In the genomic region with DNA sequence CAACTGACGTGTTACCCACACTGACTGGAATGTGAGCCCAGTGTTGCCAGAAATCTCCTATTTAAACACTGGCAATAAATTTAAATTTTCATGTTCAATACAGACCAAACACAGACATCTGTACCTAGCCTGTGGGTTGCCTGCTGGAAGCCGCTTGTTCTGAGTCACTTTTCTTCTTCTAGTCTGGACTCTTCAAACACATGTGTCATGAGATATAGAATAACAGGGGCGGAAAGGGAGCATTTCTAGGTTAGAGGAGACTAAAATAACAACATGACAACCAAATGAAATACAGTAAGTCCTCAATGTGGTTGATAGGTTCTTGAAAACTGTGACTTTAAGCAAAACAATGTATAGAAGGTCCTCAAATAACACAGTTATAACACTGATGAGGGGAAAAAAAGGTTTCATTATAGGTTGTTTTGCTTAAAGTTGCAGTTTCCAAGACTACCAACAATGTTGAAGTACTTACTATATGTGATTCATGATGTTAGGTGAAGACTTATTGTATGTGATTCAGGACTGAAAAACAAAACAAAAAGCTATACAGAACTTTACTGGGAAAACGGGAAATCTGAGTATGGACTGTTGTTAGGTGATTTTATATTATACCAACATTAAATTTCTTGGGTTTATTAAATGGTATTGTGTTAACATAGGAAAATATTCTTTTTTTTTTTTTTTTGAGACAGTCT, we compare ENCODE assay signal across 17 cellular contexts.
DNase-seq lines count a peak whose midpoint lies in the region; ATAC-seq, FAIRE-seq and TF ChIP-seq lines count a peak whose summit lies in the region.
"Had no signal": no experiment of that assay in that cellular context is flagged by ENCODE, and none has a peak within 500 bp of the region (broad histone marks: within the 10 kb centered on the region; RNA-seq: fewer than 3 reads in every experiment).

No MANE protein-coding gene starts in this region.

- no peak overlapping the region for H3K4me3 ChIP-seq in K562
- H3K4me3 ChIP-seq: A549, cardiac muscle cell had no signal

- FAIRE-seq in K562 (lab: Jason Lieb, UNC): no peak
- FAIRE-seq: A549, RCC 7860 had no signal

- no peak overlapping the region for H3K4me3 Mint-ChIP-seq in activated CD4-positive, alpha-beta T cell treated with anti-CD3 and anti-CD28 coated beads for 36 hours
- H3K4me3 Mint-ChIP-seq: activated naive CD4-positive, alpha-beta T cell treated with anti-CD3 and anti-CD28 coated beads for 36 hours; effector memory CD8-positive, alpha-beta T cell; WTC11 had no signal

- POLR2A ChIA-PET in activated CD4-positive, alpha-beta T cell treated with anti-CD3 and anti-CD28 coated beads for 36 hours (lab: Charles Lee): no interaction called here
- POLR2A ChIA-PET in K562 (lab: Yijun Ruan, JAX): no interaction called here

- H3K27ac ChIP-seq in K562 (ENCODE audit: extremely low read depth, low read depth, low read length): no peak overlapping the region
- H3K27ac ChIP-seq: A549, cardiac muscle cell had no signal

- H3K9ac ChIP-seq in K562 (ENCODE audit: insufficient read depth in 1 of 2, low read depth in 2 of 2, low read length in 2 of 2): no peak overlapping the region

- peaks cover 21% of the 10 kb centered on the region for H3K36me3 Mint-ChIP-seq in activated CD4-positive, alpha-beta T cell treated with anti-CD3 and anti-CD28 coated beads for 36 hours (ENCODE audit: low read depth)
- H3K36me3 Mint-ChIP-seq: WTC11 had no signal

- BruUV-seq in K562 (replicated peaks; lab: Mats Ljungman, UMichigan): no TSS peak

- no peaks in the 10 kb centered on the region for H3K9me3 Mint-ChIP-seq in activated CD4-positive, alpha-beta T cell treated with anti-CD3 and anti-CD28 coated beads for 36 hours (ENCODE audit: low read depth)
- H3K9me3 Mint-ChIP-seq: activated naive CD4-positive, alpha-beta T cell treated with anti-CD3 and anti-CD28 coated beads for 36 hours; effector memory CD8-positive, alpha-beta T cell; WTC11 had no signal

- peaks cover 11% of the 10 kb centered on the region for H3K4me1 Mint-ChIP-seq in activated CD4-positive, alpha-beta T cell treated with anti-CD3 and anti-CD28 coated beads for 36 hours
- H3K4me1 Mint-ChIP-seq: WTC11 had no signal

- no peaks in the 10 kb centered on the region for H3K79me2 ChIP-seq in K562 (ENCODE audit: control insufficient read depth, insufficient read depth, low read length)

- H3K27ac Mint-ChIP-seq in activated CD4-positive, alpha-beta T cell treated with anti-CD3 and anti-CD28 coated beads for 36 hours: no peak overlapping the region
- H3K27ac Mint-ChIP-seq: activated naive CD4-positive, alpha-beta T cell treated with anti-CD3 and anti-CD28 coated beads for 36 hours; effector memory CD8-positive, alpha-beta T cell; WTC11 had no signal

- no peaks in the 10 kb centered on the region for H4K20me1 ChIP-seq in K562 (replicated peaks; ENCODE audit: control insufficient read depth, insufficient read depth, low read length)

- ATAC-seq in activated CD4-positive, alpha-beta T cell treated with anti-CD3 and anti-CD28 coated beads for 36 hours: peak; percentile 26
- no peak for ATAC-seq in K562
- no peak for ATAC-seq in GM18909 (IDR thresholded peaks at IDR 0.05; ENCODE audit: poor library complexity, unreplicated experiment)
- ATAC-seq: effector memory CD8-positive, alpha-beta T cell; WTC11 had no signal

- no peaks in the 10 kb centered on the region for H3K9me1 ChIP-seq in K562 (ENCODE audit: control insufficient read depth, insufficient read depth, low read length)

- H3K9me3 ChIP-seq in K562 (replicated peaks; ENCODE audit: control insufficient read depth, insufficient read depth, low read depth, low read length): no peaks in the 10 kb centered on the region
- H3K9me3 ChIP-seq: A549 had no signal

- H3K4me2 ChIP-seq in K562 (ENCODE audit: insufficient read depth, low read length): no peak overlapping the region
- H3K4me2 ChIP-seq: A549 had no signal

- H3K36me3 ChIP-seq in K562 (ENCODE audit: control insufficient read depth, insufficient read depth, low read length): peaks cover 40% of the 10 kb centered on the region; the same call in 2 of the 3 replicates
- H3K36me3 ChIP-seq: cardiac muscle cell had no signal

- H3K4me1 ChIP-seq in K562 (replicated peaks in 1 of 2; ENCODE audit: control insufficient read depth in 2 of 2, insufficient read depth in 2 of 2, low read length in 2 of 2): peaks cover 0 to 5% of the 10 kb centered on the region in 2 experiments; a peak in 2 of 5 replicates
- H3K4me1 ChIP-seq: A549 had no signal

- intact Hi-C loops in activated CD4-positive, alpha-beta T cell treated with anti-CD3 and anti-CD28 coated beads for 36 hours (cut with DNase I, micrococcal nuclease): no loop called here
- intact Hi-C loops in K562 (cut with micrococcal nuclease): no loop called here

- no peak for DNase-seq in activated CD4-positive, alpha-beta T cell treated with anti-CD3 and anti-CD28 coated beads for 36 hours
- DNase-seq in activated CD4-positive, alpha-beta T cell treated with anti-CD3 and anti-CD28 coated beads, Interleukin-2, amount 50 U/mL, for 48 hours: no peak
- DNase-seq in K562 (ENCODE audit: extremely low read depth in 1 of 4, low spot score in 3 of 4) (peak in 2 of 4 experiments; percentile 11 to 30), inferior parietal cortex (ENCODE audit: extremely low spot score) (peak; percentile 13), stromal cell of bone marrow (ENCODE audit: low read depth) (peak; percentile 24), amygdala (lab: John Stamatoyannopoulos, UW) (no peak), ureter (ENCODE audit: low spot score) (no peak)
- DNase-seq: activated naive CD4-positive, alpha-beta T cell treated with anti-CD3 and anti-CD28 coated beads for 36 hours; effector memory CD8-positive, alpha-beta T cell; GF-D8; NCI-H2081 treated with DMSO at 0.1 percent for 48 hours; T-helper 1 cell had no signal

- no peak for TF ChIP-seq POLR2A in K562 (conservative IDR thresholded peaks at IDR 0.05)

- TF ChIP-seq EP300 in K562 (IDR thresholded peaks at IDR 0.05; ENCODE audit: low read length): no peak

- in situ Hi-C loops in K562 (cut with MboI): no loop called here

- no peaks in the 10 kb centered on the region for H3K27me3 Mint-ChIP-seq in activated CD4-positive, alpha-beta T cell treated with anti-CD3 and anti-CD28 coated beads for 36 hours
- H3K27me3 Mint-ChIP-seq: effector memory CD8-positive, alpha-beta T cell had no signal

- WGBS in K562 (ENCODE audit: insufficient coverage, low coverage, missing lambda C conversion rate): 67% methylated on average over 3 of the region's 4 CpGs

- H3K27me3 ChIP-seq in K562 (ENCODE audit: control insufficient read depth in 2 of 2, insufficient read depth in 2 of 2, low read length in 2 of 2): no peaks in the 10 kb centered on the region
- H3K27me3 ChIP-seq: cardiac muscle cell had no signal

- no peak for TF ChIP-seq CTCF in K562 (IDR thresholded peaks at IDR 0.05 in 2 of 3, conservative IDR thresholded peaks at IDR 0.05 in 1 of 3; ENCODE audit: insufficient read depth in 2 of 3, low read depth in 1 of 3, low read length in 3 of 3)

- TF ChIP-seq RAD21 in K562 (CRISPR knock-in tag; conservative IDR thresholded peaks at IDR 0.05 in 1 of 2, IDR thresholded peaks at IDR 0.05 in 1 of 2): no peak

- CTCF ChIA-PET in activated CD4-positive, alpha-beta T cell treated with anti-CD3 and anti-CD28 coated beads for 36 hours (lab: Charles Lee): no interaction called here
- CTCF ChIA-PET in K562 (lab: Yijun Ruan, JAX; ENCODE audit: low intra/inter-chr PET ratio): no interaction called here

- no peak overlapping the region for H2AFZ ChIP-seq in K562 (ENCODE audit: low read depth, low read length)

TF ChIP-seq in K562, 482 proteins besides CTCF, POLR2A, EP300 and RAD21 (continues in another document):
- TF ChIP-seq HEY1 (CRISPR knock-in tag; IDR thresholded peaks at IDR 0.05; ENCODE audit: borderline replicate concordance): no peak
- 0 out of 2 replicates have a peak, but pooled peaks have one; percentile 9 for TF ChIP-seq RFX1 (IDR thresholded peaks at IDR 0.05)
- TF ChIP-seq GABPB1 (CRISPR knock-in tag; IDR thresholded peaks at IDR 0.05): no peak
- no peak for TF ChIP-seq RREB1 (CRISPR knock-in tag; IDR thresholded peaks at IDR 0.05)
- TF ChIP-seq FOSL1 (tag; conservative IDR thresholded peaks at IDR 0.05): peak; percentile 46
- 0 out of 2 replicates have a peak, but pooled peaks have one; percentile 14 for TF ChIP-seq TCF3 (CRISPR knock-in tag; IDR thresholded peaks at IDR 0.05)

Comparison
In these comparisons a context has a peak if more than half of its experiments do, and no peak if none do; other contexts are left out.
1. DNase-seq: peak in inferior parietal cortex (single experiment) and stromal cell of bone marrow (single experiment); none in activated CD4-positive, alpha-beta T cell treated with anti-CD3 and anti-CD28 coated beads for 36 hours (single experiment), activated CD4-positive, alpha-beta T cell treated with anti-CD3 and anti-CD28 coated beads, Interleukin-2, amount 50 U/mL, for 48 hours (0 of 2), amygdala (0 of 56) and ureter (single experiment).